21 cellular contexts compared by ENCODE assay signal in the genomic region with DNA sequence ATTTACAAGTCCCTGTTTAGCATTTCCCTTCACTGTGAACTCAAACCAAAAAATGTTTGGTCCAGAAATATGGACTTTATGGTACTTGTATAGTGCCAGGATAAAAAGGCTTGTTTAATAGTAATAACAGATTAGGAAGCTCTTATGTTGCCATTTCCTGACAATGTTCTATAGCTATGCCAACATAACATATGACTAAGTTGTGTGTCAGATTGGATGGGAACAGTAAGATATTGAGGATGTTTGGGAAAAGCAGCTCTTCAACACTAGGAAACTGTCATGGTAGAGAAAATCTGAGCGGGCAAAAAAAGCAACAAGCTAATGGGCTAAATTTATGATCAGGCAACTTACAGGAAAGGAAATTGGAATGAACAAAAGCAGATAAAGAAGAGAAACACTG.
DNase-seq lines count a peak whose midpoint lies in the region; ATAC-seq, FAIRE-seq and TF ChIP-seq lines count a peak whose summit lies in the region.
"Had no signal": no experiment of that assay in that cellular context is flagged by ENCODE, and none has a peak within 500 bp of the region (broad histone marks: within the 10 kb centered on the region; RNA-seq: fewer than 3 reads in every experiment).

No MANE protein-coding gene starts in this region.

- no peaks in the 10 kb centered on the region for H3K79me2 ChIP-seq in fibroblast of lung (ENCODE audit: control insufficient read depth, insufficient read depth, low read length)

- H3K4me1 ChIP-seq in fibroblast of lung (ENCODE audit: control insufficient read depth, extremely low read depth, insufficient read depth, low read length): no peaks in the 10 kb centered on the region

- no peaks in the 10 kb centered on the region for H4K20me1 ChIP-seq in fibroblast of lung (ENCODE audit: control insufficient read depth, extremely low read depth, insufficient read depth, low read length)

- no peaks in the 10 kb centered on the region for H3K27me3 ChIP-seq in fibroblast of lung (ENCODE audit: control insufficient read depth, insufficient read depth, low read length)

- no peak for ATAC-seq in left lobe of liver
- ATAC-seq: activated CD8-positive, alpha-beta memory T cell treated with anti-CD3 and anti-CD28 coated beads, Interleukin-2, amount 10 ng/mL, durations not matched to agents 7 days and 5 days; HepG2; left cardiac atrium; stimulated activated naive CD8-positive, alpha-beta T cell treated with anti-CD3 and anti-CD28 coated beads, Interleukin-15, Interleukin-2, amounts not matched to agents 100 U/mL and 50 U/mL, for 24 hours; T-cell had no signal

- no peak overlapping the region for H3K4me2 ChIP-seq in fibroblast of lung (ENCODE audit: extremely low read depth, insufficient read depth, low read length)

- DNase-seq in ELR (ENCODE audit: low read depth) (peak; percentile 78), RPMI7951 (ENCODE audit: low read depth) (peak; percentile 9), fibroblast of lung (ENCODE audit: low read depth in 2 of 2) (peak; percentile 1 to 48), renal cortical epithelial cell (ENCODE audit: low read depth) (peak; percentile 9), germinal center (ENCODE audit: low spot score) (no peak), left lobe of liver (ENCODE audit: low spot score) (no peak), D721Med (ENCODE audit: insufficient read length, low spot score) (no peak), NCI-H146 (lab: John Stamatoyannopoulos, UW) (no peak)
- DNase-seq: activated CD4-positive, alpha-beta T cell treated with anti-CD3 and anti-CD28 coated beads, Interleukin-2, amount 10 ng/mL, durations not matched to agents 24 days and 14 days; activated CD8-positive, alpha-beta memory T cell treated with anti-CD3 and anti-CD28 coated beads, Interleukin-2, amount 10 ng/mL, durations not matched to agents 7 days and 5 days; DMS79; left cardiac atrium; NCI-H1417 treated with DMSO at 0.1 percent for 48 hours; NCI-H526; nephron progenitor cell; Right ventricle myocardium superior; small intestine; stimulated activated naive CD8-positive, alpha-beta T cell treated with anti-CD3 and anti-CD28 coated beads, Interleukin-15, Interleukin-2, amounts not matched to agents 100 U/mL and 50 U/mL, for 24 hours; T-cell had no signal

- H3K9me3 ChIP-seq in fibroblast of lung (ENCODE audit: control insufficient read depth, insufficient read depth, low read depth, low read length): no peaks in the 10 kb centered on the region

- H2AFZ ChIP-seq in fibroblast of lung (ENCODE audit: low read length): no peak overlapping the region

- no peak for FAIRE-seq in D721Med (lab: Jason Lieb, UNC)
- FAIRE-seq: colon, HepG2, small intestine had no signal

- TF ChIP-seq CTCF in fibroblast of lung (conservative IDR thresholded peaks at IDR 0.05 in 1 of 2, IDR thresholded peaks at IDR 0.05 in 1 of 2; ENCODE audit: low read depth in 1 of 2, low read length in 2 of 2) (no peak), D721Med (IDR thresholded peaks at IDR 0.05; ENCODE audit: insufficient read depth, missing control alignments) (no peak)

- no peak overlapping the region for H3K27ac ChIP-seq in fibroblast of lung (ENCODE audit: insufficient read depth, low read length)

- H3K4me3 ChIP-seq in fibroblast of lung (replicated peaks in 1 of 4; ENCODE audit: control extremely low read depth in 1 of 4, insufficient read depth in 1 of 4, low read depth in 3 of 4, low read length in 4 of 4): no peak overlapping the region

- no peak overlapping the region for H3K9ac ChIP-seq in fibroblast of lung (ENCODE audit: insufficient read depth, low read length)

- no peaks in the 10 kb centered on the region for H3K36me3 ChIP-seq in fibroblast of lung (ENCODE audit: control insufficient read depth, insufficient read depth, low read length)

Comparison
In these comparisons a context has a peak if more than half of its experiments do, and no peak if none do; other contexts are left out.
1. DNase-seq: peak in ELR (single experiment), RPMI7951 (single experiment), fibroblast of lung (2 of 2) and renal cortical epithelial cell (single experiment); none in germinal center (single experiment), left lobe of liver (single experiment), D721Med (single experiment) and NCI-H146 (single experiment).